In the genomic region with DNA sequence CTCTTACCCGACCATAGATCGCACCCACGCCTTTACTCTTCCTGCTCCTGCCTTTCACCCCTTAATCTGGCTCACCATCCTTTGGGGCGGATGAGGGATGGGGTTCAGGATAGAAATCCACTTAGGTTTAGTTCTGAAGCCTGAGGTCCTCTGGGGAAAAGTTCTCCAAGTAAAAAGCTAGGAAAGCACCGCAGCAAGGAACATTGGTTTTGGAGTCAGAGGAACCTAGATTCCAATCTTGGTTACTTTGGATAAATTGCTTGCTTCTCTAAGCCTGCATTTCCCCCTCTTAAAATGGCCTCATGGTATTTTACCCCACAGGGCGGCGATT, we compare ENCODE assay signal across 8 cellular contexts. TPM values are rescaled to one million over a fixed set of nuclear protein-coding genes. Genes with fewer than 3 reads are reported as not detected.
DNase-seq lines count a peak whose midpoint lies in the region; ATAC-seq and TF ChIP-seq lines count a peak whose summit lies in the region.

No MANE protein-coding gene starts in this region.

- H3K9me3 ChIP-seq in DND-41 (ENCODE audit: insufficient read depth, low read length, severe bottlenecking) (no peaks in the 10 kb centered on the region), Peyer's patch (no peaks in the 10 kb centered on the region), esophagus squamous epithelium (no peaks in the 10 kb centered on the region), sigmoid colon (no peaks in the 10 kb centered on the region)

- H3K36me3 ChIP-seq in DND-41 (ENCODE audit: insufficient read depth, low read length): no peaks in the 10 kb centered on the region
- H3K36me3 ChIP-seq in Peyer's patch: no peaks in the 10 kb centered on the region
- H3K36me3 ChIP-seq in esophagus squamous epithelium: no peaks in the 10 kb centered on the region
- no peaks in the 10 kb centered on the region for H3K36me3 ChIP-seq in sigmoid colon

- H3K4me1 ChIP-seq in DND-41 (ENCODE audit: insufficient read depth, low read length) (peaks cover 15% of the 10 kb centered on the region), Peyer's patch (peaks cover 0 to 18% (median 4%) of the 10 kb centered on the region in 4 donors), esophagus squamous epithelium (peaks cover 11 to 46% (median 18%) of the 10 kb centered on the region in 3 donors), sigmoid colon (peaks cover 0 to 29% (median 17%) of the 10 kb centered on the region in 4 donors)

- no peak overlapping the region for H2AFZ ChIP-seq in DND-41 (ENCODE audit: low read depth, low read length)

- 46 to 47% methylated on average over 6 to 7 of the region's 7 CpGs for WGBS in esophagus squamous epithelium, 2 donors
- 43 to 54% methylated on average over 7 of the region's 7 CpGs for WGBS in sigmoid colon, 2 donors

- H3K79me2 ChIP-seq in DND-41 (ENCODE audit: insufficient read depth, low read length): no peaks in the 10 kb centered on the region

- ATAC-seq in DND-41 (ENCODE audit: insufficient read depth, low read depth) (no peak), HG02763 (IDR thresholded peaks at IDR 0.05; ENCODE audit: unreplicated experiment) (no peak), GM21717 (IDR thresholded peaks at IDR 0.05; ENCODE audit: unreplicated experiment) (no peak)

- no peak overlapping the region for H3K27ac ChIP-seq in DND-41 (ENCODE audit: low read length)
- H3K27ac ChIP-seq in Peyer's patch: peak overlapping the region in 3 of 4 donors; percentile 77 to 87 (median 86)
- H3K27ac ChIP-seq in esophagus squamous epithelium: peak overlapping the region in 3 of 4 donors; percentile 88 to 94 (median 94)
- H3K27ac ChIP-seq in sigmoid colon: peak overlapping the region; percentile 88 to 98 (median 94)

- TF ChIP-seq POLR2A in Peyer's patch (IDR thresholded peaks at IDR 0.05): no peak
- no peak for TF ChIP-seq POLR2A in esophagus squamous epithelium (IDR thresholded peaks at IDR 0.05)
- TF ChIP-seq POLR2A in sigmoid colon (IDR thresholded peaks at IDR 0.05): no peak

- H3K4me2 ChIP-seq in DND-41 (ENCODE audit: insufficient read depth, low read length): peak overlapping the region; percentile 91

- no peak overlapping the region for H3K9ac ChIP-seq in DND-41 (ENCODE audit: low read depth, low read length)

- no peaks in the 10 kb centered on the region; the same call in 1 of the 2 replicates for H4K20me1 ChIP-seq in DND-41 (ENCODE audit: insufficient read depth, low read length)

- DNase-seq in DND-41: no peak
- no peak for DNase-seq in Peyer's patch
- no peak for DNase-seq in esophagus squamous epithelium (lab: John Stamatoyannopoulos, UW)
- no peak for DNase-seq in sigmoid colon
- no peak for DNase-seq in ACHN
- no peak for DNase-seq in cerebellum (ENCODE audit: low spot score)

- H3K4me3 ChIP-seq in DND-41 (ENCODE audit: low read depth in 1 of 2, low read length in 2 of 2): peak overlapping the region in 1 of 2 experiments; percentile 59; a peak in 1 of 4 replicates
- peak overlapping the region in 3 of 4 donors; percentile 72 to 89 (median 86) for H3K4me3 ChIP-seq in Peyer's patch
- H3K4me3 ChIP-seq in esophagus squamous epithelium: peak overlapping the region in 3 of 4 donors; percentile 57 to 91 (median 90)
- H3K4me3 ChIP-seq in sigmoid colon: peak overlapping the region; percentile 67 to 98 (median 94)

- TF ChIP-seq EP300 in sigmoid colon (IDR thresholded peaks at IDR 0.05): no peak

- intact Hi-C loops in esophagus squamous epithelium (cut with DNase I): no loop called here
- intact Hi-C loops in sigmoid colon (cut with DNase I): no loop called here

- in situ Hi-C loops in ACHN (cut with HindIII; ENCODE audit: low pct_ligation_motif_present, low pct_unique_long_range_greater_than_20kb, low sequenced_read_pairs): no loop called here

- H3K27me3 ChIP-seq in DND-41 (ENCODE audit: insufficient read depth, low read length, poor library complexity) (peaks cover 28% of the 10 kb centered on the region), Peyer's patch (no peaks in the 10 kb centered on the region), esophagus squamous epithelium (peaks cover 0 to 4% (median 0%) of the 10 kb centered on the region in 4 donors), sigmoid colon (no peaks in the 10 kb centered on the region)

- TF ChIP-seq CTCF in DND-41 (IDR thresholded peaks at IDR 0.05; ENCODE audit: borderline replicate concordance, extremely low read depth, low read length, poor library complexity, severe bottlenecking) (no peak), Peyer's patch (IDR thresholded peaks at IDR 0.05) (no peak), esophagus squamous epithelium (IDR thresholded peaks at IDR 0.05) (no peak), sigmoid colon (IDR thresholded peaks at IDR 0.05) (no peak)

RNA-seq across cellular contexts. Expression of a gene that starts 1.0 kb away (rescaled TPM):
- total RNA-seq in Peyer's patch (10 to 100 TPM; 11.2 to 33.5 (median 25.8) TPM), esophagus squamous epithelium (10 to 100 TPM; 17.6 to 39.0 (median 30.5) TPM), sigmoid colon (10 to 100 TPM; 22.5 to 51.0 (median 27.8) TPM), cerebellum (16.2 TPM)
- polyA plus RNA-seq in sigmoid colon: 10 to 100 TPM; 20.6 to 22.2 (median 21.0) TPM

RNA-seq across cellular contexts. Expression of a gene that starts 46.1 kb away (rescaled TPM):
- total RNA-seq in Peyer's patch: 10 to 100 TPM in 3 of 4 donors, 1 to 10 TPM in 1; 6.8 to 16.4 (median 13.6) TPM
- 10 to 100 TPM; 10.1 to 16.9 (median 11.8) TPM for total RNA-seq in esophagus squamous epithelium
- under 1 TPM in 2 of 4 donors, not detected in 2; 0.14 to 0.28 TPM for total RNA-seq in sigmoid colon
- 10 to 100 TPM in 1 of 3 donors, 1 to 10 TPM in 2; 2.4 to 10.6 (median 6.0) TPM for polyA plus RNA-seq in sigmoid colon
- 3.1 TPM for total RNA-seq in cerebellum
